ENCODE assay signal across 27 cellular contexts in the genomic region with DNA sequence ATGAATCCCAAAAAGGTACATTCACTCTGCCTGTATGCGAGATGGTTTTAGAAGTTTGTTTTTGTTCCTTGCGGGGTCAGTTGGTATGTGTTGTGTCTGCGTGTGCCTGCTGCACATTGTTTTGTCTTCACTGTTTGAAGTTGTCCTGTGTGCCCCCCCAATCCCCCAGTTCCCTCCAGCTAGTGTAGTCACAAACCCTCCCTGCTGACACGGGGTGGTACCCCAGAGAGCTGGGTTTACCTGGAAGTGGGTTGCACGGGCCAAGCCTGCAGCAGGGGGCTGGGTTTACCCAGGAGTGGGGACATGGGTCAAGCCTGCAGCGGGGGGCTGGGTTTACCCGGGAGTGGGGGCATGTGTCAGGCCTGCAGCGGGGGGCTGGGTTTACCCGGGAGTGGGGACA.
"Had no signal": no experiment of that assay in that cellular context is flagged by ENCODE, and none has a peak within 500 bp of the region (broad histone marks: within the 10 kb centered on the region; RNA-seq: fewer than 3 reads in every experiment).

No MANE protein-coding gene starts in this region.

- H3K36me3 ChIP-seq: neutrophil had no signal

- H3K9me3 ChIP-seq: colonic mucosa, esophagus muscularis mucosa, mucosa of descending colon, neutrophil, prostate gland, stomach, thyroid gland, vagina had no signal

- H3K27me3 ChIP-seq: colonic mucosa, esophagus muscularis mucosa, foreskin keratinocyte, stomach, thyroid gland, vagina had no signal

- ATAC-seq: foreskin keratinocyte; left lobe of liver; mucosa of descending colon; natural killer cell treated with Interleukin-12 subunit alpha and Interleukin-12 subunit beta and Interleukin-15 and Interleukin-18, amount 100 ng/mL, for 72 hours; stimulated activated effector memory CD8-positive, alpha-beta T cell treated with anti-CD3 and anti-CD28 coated beads, Interleukin-12 subunit alpha, Interleukin-12 subunit beta, amount 100 ng/mL, for 72 hours had no signal

- H3K4me1 ChIP-seq: colonic mucosa, foreskin keratinocyte, prostate gland, stomach, thyroid gland, vagina had no signal

- H3K36me3 Mint-ChIP-seq: memory B cell; natural killer cell treated with Interleukin-12 subunit alpha and Interleukin-12 subunit beta and Interleukin-15 and Interleukin-18, amount 100 ng/mL, for 72 hours had no signal

- H3K4me3 ChIP-seq: colonic mucosa, esophagus muscularis mucosa, lung, mucosa of descending colon, prostate gland, skin epidermis, stomach, thyroid gland, vagina had no signal

- FAIRE-seq: keratinocyte had no signal

- H3K27ac Mint-ChIP-seq: dendritic cell treated with granulocyte-macrophage colony-stimulating factor and Interleukin-4, amounts not matched to agents 40 ng/mL and 50 ng/mL, for 4 days; memory B cell; mesothelial cell of epicardium; naive B cell; natural killer cell treated with Interleukin-12 subunit alpha and Interleukin-12 subunit beta and Interleukin-15 and Interleukin-18, amount 100 ng/mL, for 72 hours; stimulated activated effector memory CD8-positive, alpha-beta T cell treated with anti-CD3 and anti-CD28 coated beads, Interleukin-12 subunit alpha, Interleukin-12 subunit beta, amount 100 ng/mL, for 72 hours had no signal

- H3K27ac ChIP-seq: colonic mucosa, esophagus muscularis mucosa, foreskin keratinocyte, neutrophil, prostate gland, skin epidermis, stomach, thyroid gland, vagina had no signal

- DNase-seq: cerebellar nuclear complex; colonic mucosa; effector CD8-positive, alpha-beta T cell; endodermal cell; foreskin keratinocyte; mucosa of descending colon; naive B cell; stimulated activated CD4-positive, alpha-beta T cell treated with anti-CD3 and anti-CD28 coated beads, Interleukin-2, amount 100 ng/mL, for 24 hours; stimulated activated CD4-positive, alpha-beta T cell treated with anti-CD3 and anti-CD28 coated beads, Interleukin-4, amount 100 ng/mL, for 24 hours; stimulated activated naive CD4-positive, alpha-beta T cell treated with Interleukin-2 at 50 U/mL for 16 hours; stomach; thyroid gland; trophoblast cell had no signal

- H3K4me3 Mint-ChIP-seq: dendritic cell treated with granulocyte-macrophage colony-stimulating factor and Interleukin-4, amounts not matched to agents 40 ng/mL and 50 ng/mL, for 4 days; endodermal cell; memory B cell; mesothelial cell of epicardium; natural killer cell treated with Interleukin-12 subunit alpha and Interleukin-12 subunit beta and Interleukin-15 and Interleukin-18, amount 100 ng/mL, for 72 hours; neural crest cell; stimulated activated effector memory CD8-positive, alpha-beta T cell treated with anti-CD3 and anti-CD28 coated beads, Interleukin-12 subunit alpha, Interleukin-12 subunit beta, amount 100 ng/mL, for 72 hours had no signal

- H3K4me1 Mint-ChIP-seq: endodermal cell, neural crest cell had no signal

- H3K9me3 Mint-ChIP-seq: dendritic cell treated with granulocyte-macrophage colony-stimulating factor and Interleukin-4, amounts not matched to agents 40 ng/mL and 50 ng/mL, for 4 days; endodermal cell; memory B cell; mesothelial cell of epicardium; naive B cell; natural killer cell treated with Interleukin-12 subunit alpha and Interleukin-12 subunit beta and Interleukin-15 and Interleukin-18, amount 100 ng/mL, for 72 hours; neural crest cell; stimulated activated effector memory CD8-positive, alpha-beta T cell treated with anti-CD3 and anti-CD28 coated beads, Interleukin-12 subunit alpha, Interleukin-12 subunit beta, amount 100 ng/mL, for 72 hours had no signal
